ENCODE assay signal across 18 cellular contexts in genomic region chr16:89890200-89890599, GRCh38. TPM values are rescaled to one million over a fixed set of nuclear protein-coding genes. Genes with fewer than 3 reads are reported as not detected.
DNase-seq lines count a peak whose midpoint lies in the region; ATAC-seq lines count a peak whose summit lies in the region.
"Had no signal": no experiment of that assay in that cellular context is flagged by ENCODE, and none has a peak within 500 bp of the region (broad histone marks: within the 10 kb centered on the region; RNA-seq: fewer than 3 reads in every experiment).

No MANE protein-coding gene starts in this region.

- no peaks in the 10 kb centered on the region for H4K20me1 ChIP-seq in GM23248 (ENCODE audit: insufficient read depth)

- CTCF ChIA-PET in activated naive CD4-positive, alpha-beta T cell treated with anti-CD3 and anti-CD28 coated beads, Interleukin-2, amount 10 ng/mL, durations not matched to agents 7 days and 5 days (lab: Charles Lee): no interaction called here

- no peak overlapping the region for H3K9ac ChIP-seq in GM23248

- H2AFZ ChIP-seq in GM23248: no peak overlapping the region

- H3K27me3 Mint-ChIP-seq in activated naive CD4-positive, alpha-beta T cell treated with anti-CD3 and anti-CD28 coated beads, Interleukin-2, amount 10 ng/mL, durations not matched to agents 7 days and 5 days: no peaks in the 10 kb centered on the region
- no peaks in the 10 kb centered on the region for H3K27me3 Mint-ChIP-seq in natural killer cell treated with Interleukin-12 subunit alpha and Interleukin-12 subunit beta and Interleukin-15 and Interleukin-18, amount 100 ng/mL, for 72 hours
- H3K27me3 Mint-ChIP-seq: activated B cell treated with CpG ODN at 0.5 μM for 24 hours; CD4-positive, CD25-positive, alpha-beta regulatory T cell had no signal

- no peaks in the 10 kb centered on the region for H3K4me1 ChIP-seq in GM23248 (ENCODE audit: insufficient read depth)
- H3K4me1 ChIP-seq: gastrocnemius medialis had no signal

- H3K27ac Mint-ChIP-seq in activated naive CD4-positive, alpha-beta T cell treated with anti-CD3 and anti-CD28 coated beads, Interleukin-2, amount 10 ng/mL, durations not matched to agents 7 days and 5 days: peak overlapping the region; percentile 67
- no peak overlapping the region for H3K27ac Mint-ChIP-seq in natural killer cell treated with Interleukin-12 subunit alpha and Interleukin-12 subunit beta and Interleukin-15 and Interleukin-18, amount 100 ng/mL, for 72 hours
- H3K27ac Mint-ChIP-seq: activated B cell treated with CpG ODN at 0.5 μM for 24 hours; activated T-helper 2 cell treated with anti-CD3 and anti-CD28 coated beads, Interferon-gamma antibody, Interleukin-2, Interleukin-4, amounts not matched to agents 10 μg/mL and 5 μg/mL and 100 μg/mL, durations not matched to agents 14 hours and 24 hours and 36 hours had no signal

- no peak overlapping the region for H3K4me3 Mint-ChIP-seq in activated naive CD4-positive, alpha-beta T cell treated with anti-CD3 and anti-CD28 coated beads, Interleukin-2, amount 10 ng/mL, durations not matched to agents 7 days and 5 days
- no peak overlapping the region for H3K4me3 Mint-ChIP-seq in natural killer cell treated with Interleukin-12 subunit alpha and Interleukin-12 subunit beta and Interleukin-15 and Interleukin-18, amount 100 ng/mL, for 72 hours
- H3K4me3 Mint-ChIP-seq: activated B cell treated with CpG ODN at 0.5 μM for 24 hours; CD4-positive, CD25-positive, alpha-beta regulatory T cell had no signal

- H3K4me3 ChIP-seq in GM23248: no peak overlapping the region
- H3K4me3 ChIP-seq: gastrocnemius medialis had no signal

- in situ Hi-C loops in GM23248 (cut with MboI): no loop called here

- H3K9me3 Mint-ChIP-seq in activated naive CD4-positive, alpha-beta T cell treated with anti-CD3 and anti-CD28 coated beads, Interleukin-2, amount 10 ng/mL, durations not matched to agents 7 days and 5 days: no peaks in the 10 kb centered on the region
- no peaks in the 10 kb centered on the region for H3K9me3 Mint-ChIP-seq in natural killer cell treated with Interleukin-12 subunit alpha and Interleukin-12 subunit beta and Interleukin-15 and Interleukin-18, amount 100 ng/mL, for 72 hours
- H3K9me3 Mint-ChIP-seq: activated B cell treated with CpG ODN at 0.5 μM for 24 hours; activated T-helper 2 cell treated with anti-CD3 and anti-CD28 coated beads, Interferon-gamma antibody, Interleukin-2, Interleukin-4, amounts not matched to agents 10 μg/mL and 5 μg/mL and 100 μg/mL, durations not matched to agents 14 hours and 24 hours and 36 hours had no signal

- H3K36me3 Mint-ChIP-seq in activated naive CD4-positive, alpha-beta T cell treated with anti-CD3 and anti-CD28 coated beads, Interleukin-2, amount 10 ng/mL, durations not matched to agents 7 days and 5 days: peaks cover 36% of the 10 kb centered on the region
- H3K36me3 Mint-ChIP-seq in natural killer cell treated with Interleukin-12 subunit alpha and Interleukin-12 subunit beta and Interleukin-15 and Interleukin-18, amount 100 ng/mL, for 72 hours: peaks cover 3% of the 10 kb centered on the region

- no peak overlapping the region for H3K27ac ChIP-seq in GM23248
- H3K27ac ChIP-seq: gastrocnemius medialis had no signal

- H3K36me3 ChIP-seq in GM23248 (ENCODE audit: low read depth): peaks cover 32% of the 10 kb centered on the region

- ATAC-seq in natural killer cell treated with Interleukin-12 subunit alpha and Interleukin-12 subunit beta and Interleukin-15 and Interleukin-18, amount 100 ng/mL, for 72 hours: peak in 1 of 2 donors; percentile 68
- ATAC-seq: gastrocnemius medialis had no signal

- no peaks in the 10 kb centered on the region for H3F3A ChIP-seq in GM23248 (ENCODE audit: insufficient read depth)

- H3K4me2 ChIP-seq in GM23248 (ENCODE audit: unreplicated experiment): no peak overlapping the region

- H3K9me3 ChIP-seq in GM23248 (ENCODE audit: low read depth): no peaks in the 10 kb centered on the region
- H3K9me3 ChIP-seq: gastrocnemius medialis had no signal

- 96 to 97% methylated on average over 9 of the region's 9 CpGs for WGBS in GM23248 (ENCODE audit: low coverage in 1 of 2, low lambda C conversion rate in 2 of 2, missing lambda C conversion rate in 2 of 2), 2 experiments

- H3K4me1 Mint-ChIP-seq in activated naive CD4-positive, alpha-beta T cell treated with anti-CD3 and anti-CD28 coated beads, Interleukin-2, amount 10 ng/mL, durations not matched to agents 7 days and 5 days: peaks cover 12% of the 10 kb centered on the region
- peaks cover 7 to 10% of the 10 kb centered on the region in 2 donors for H3K4me1 Mint-ChIP-seq in natural killer cell treated with Interleukin-12 subunit alpha and Interleukin-12 subunit beta and Interleukin-15 and Interleukin-18, amount 100 ng/mL, for 72 hours (ENCODE audit: low read depth in 2 of 2)
- H3K4me1 Mint-ChIP-seq: activated B cell treated with CpG ODN at 0.5 μM for 24 hours had no signal

- DNase-seq in activated T-cell treated with anti-CD3 and anti-CD28 coated beads for 24 hours (ENCODE audit: low read depth): peak; percentile 17
- no peak for DNase-seq in activated T-cell treated with anti-CD3 and anti-CD28 coated beads, Interleukin-2, amount 50 U/mL, for 1 hour
- no peak for DNase-seq in activated naive CD4-positive, alpha-beta T cell treated with anti-CD3 and anti-CD28 coated beads, Interleukin-2, amount 10 ng/mL, durations not matched to agents 7 days and 5 days
- DNase-seq in natural killer cell treated with Interleukin-12 subunit alpha and Interleukin-12 subunit beta and Interleukin-15 and Interleukin-18, amount 100 ng/mL, for 72 hours (ENCODE audit: low spot score): peak; percentile 58
- DNase-seq in stimulated activated CD8-positive, alpha-beta memory T cell treated with anti-CD3 and anti-CD28 coated beads, Interleukin-7, amount 100 ng/mL, for 48 hours (ENCODE audit: extremely low read depth in 1 of 2, low read depth in 1 of 2): peak; percentile 18 to 29
- DNase-seq in LoVo (ENCODE audit: low spot score): no peak
- DNase-seq in SIG-M5 (lab: John Stamatoyannopoulos, UW): no peak
- no peak for DNase-seq in GM23248
- DNase-seq: ACHN; activated B cell treated with CpG ODN at 0.5 μM for 24 hours; CD4-positive, CD25-positive, alpha-beta regulatory T cell; cortex of kidney; gastrocnemius medialis; IMR-90; NCI-H2029; NCI-H510A; SHP77 had no signal

- H3K79me2 ChIP-seq in GM23248 (ENCODE audit: insufficient read depth): peaks cover 84% of the 10 kb centered on the region

- H3K27me3 ChIP-seq in GM23248 (replicated peaks; ENCODE audit: insufficient read depth): no peaks in the 10 kb centered on the region
- H3K27me3 ChIP-seq: gastrocnemius medialis had no signal

- H3K9me2 ChIP-seq in GM23248 (ENCODE audit: insufficient read depth): no peaks in the 10 kb centered on the region

RNA-seq across cellular contexts. Expression of gene TCF25, which starts 16.8 kb away (rescaled TPM):
- total RNA-seq in natural killer cell treated with Interleukin-12 subunit alpha and Interleukin-12 subunit beta and Interleukin-15 and Interleukin-18, amount 100 ng/mL, for 72 hours: 100 to 1,000 TPM; 239 to 382 TPM
- 143 and 166 TPM in 2 replicates for total RNA-seq in GM23248 (2014; rRNA removed; shearing (Covaris generic))
- 162 and 165 TPM in 2 replicates for polyA plus RNA-seq in GM23248 (2016; fragmentation: Nextera tagmentation; extraction: Ambion mirVana)

RNA-seq across cellular contexts. Expression of gene MC1R, which starts 28.5 kb away (rescaled TPM):
- 10 to 100 TPM in 1 of 2 donors, 1 to 10 TPM in 1; 9.3 to 13.0 TPM for total RNA-seq in natural killer cell treated with Interleukin-12 subunit alpha and Interleukin-12 subunit beta and Interleukin-15 and Interleukin-18, amount 100 ng/mL, for 72 hours
- total RNA-seq in GM23248 (2014; rRNA removed; shearing (Covaris generic)): 5.6 and 7.7 TPM in 2 replicates
- polyA plus RNA-seq in GM23248 (2016; fragmentation: Nextera tagmentation; extraction: Ambion mirVana): 3.8 and 4.0 TPM in 2 replicates

RNA-seq across cellular contexts. Expression of gene TUBB3, which starts 32.9 kb away (rescaled TPM):
- 10 to 100 TPM in 1 of 2 donors, 1 to 10 TPM in 1; 9.6 to 10.9 TPM for total RNA-seq in natural killer cell treated with Interleukin-12 subunit alpha and Interleukin-12 subunit beta and Interleukin-15 and Interleukin-18, amount 100 ng/mL, for 72 hours
- total RNA-seq in GM23248 (2014; rRNA removed; shearing (Covaris generic)): 215 and 225 TPM in 2 replicates
- 95.8 and 96.4 TPM in 2 replicates for polyA plus RNA-seq in GM23248 (2016; fragmentation: Nextera tagmentation; extraction: Ambion mirVana)

RNA-seq across cellular contexts. Expression of gene DEF8, which starts 58.4 kb away (rescaled TPM):
- 10 to 100 TPM; 44.2 to 55.5 TPM for total RNA-seq in natural killer cell treated with Interleukin-12 subunit alpha and Interleukin-12 subunit beta and Interleukin-15 and Interleukin-18, amount 100 ng/mL, for 72 hours
- total RNA-seq in GM23248 (2014; rRNA removed; shearing (Covaris generic)): 65.8 and 106 TPM in 2 replicates
- 85.3 and 88.9 TPM in 2 replicates for polyA plus RNA-seq in GM23248 (2016; fragmentation: Nextera tagmentation; extraction: Ambion mirVana)

Comparison
In these comparisons a context has a peak if more than half of its experiments do, and no peak if none do; other contexts are left out.
1. DNase-seq: peak in activated T-cell treated with anti-CD3 and anti-CD28 coated beads for 24 hours (single experiment), natural killer cell treated with Interleukin-12 subunit alpha and Interleukin-12 subunit beta and Interleukin-15 and Interleukin-18, amount 100 ng/mL, for 72 hours (single experiment) and stimulated activated CD8-positive, alpha-beta memory T cell treated with anti-CD3 and anti-CD28 coated beads, Interleukin-7, amount 100 ng/mL, for 48 hours (2 of 2); none in activated T-cell treated with anti-CD3 and anti-CD28 coated beads, Interleukin-2, amount 50 U/mL, for 1 hour (single experiment), activated naive CD4-positive, alpha-beta T cell treated with anti-CD3 and anti-CD28 coated beads, Interleukin-2, amount 10 ng/mL, durations not matched to agents 7 days and 5 days (single experiment), LoVo (single experiment), SIG-M5 (single experiment) and GM23248 (single experiment).
2. RNA of gene TUBB3, which starts 32.9 kb away (total RNA-seq): 215 to 225 TPM in GM23248; 9.6 to 10.9 TPM in natural killer cell treated with Interleukin-12 subunit alpha and Interleukin-12 subunit beta and Interleukin-15 and Interleukin-18, amount 100 ng/mL, for 72 hours; every median in the first group is over 10 times any median in the second.